ENCODE assay signal across 22 cellular contexts in genomic region chr19:12198136-12198535, GRCh38.
"Had no signal": no experiment of that assay in that cellular context is flagged by ENCODE, and none has a peak within 500 bp of the region (broad histone marks: within the 10 kb centered on the region; RNA-seq: fewer than 3 reads in every experiment).

No MANE protein-coding gene starts in this region.

- DNase-seq: IMR-90, Kasumi-1, MM.1S, NCI-H1092 treated with DMSO at 0.1 percent for 48 hours, NCI-H1436, NCI-H187, NCI-H2029, NCI-H2081 treated with DMSO at 0.1 percent for 48 hours, NCI-H2171, NCI-H226, NCI-H446, NCI-H510A, NCI-H524 treated with DMSO at 0.1 percent for 48 hours, NCI-H69, NCI-H774, Right ventricle myocardium superior, RPMI8226, SIG-M5 had no signal

- H3K27me3 ChIP-seq: SJSA1 had no signal

- H3K27ac ChIP-seq: KMS-11, SJSA1, SK-N-MC had no signal

- H3K4me1 ChIP-seq: SJSA1 had no signal

- H3K4me3 ChIP-seq: SJSA1, SK-N-MC had no signal

- ATAC-seq: HepG2 had no signal

- H3K36me3 ChIP-seq: SJSA1 had no signal

- H3K9ac ChIP-seq: KMS-11 had no signal
